In the genomic region with DNA sequence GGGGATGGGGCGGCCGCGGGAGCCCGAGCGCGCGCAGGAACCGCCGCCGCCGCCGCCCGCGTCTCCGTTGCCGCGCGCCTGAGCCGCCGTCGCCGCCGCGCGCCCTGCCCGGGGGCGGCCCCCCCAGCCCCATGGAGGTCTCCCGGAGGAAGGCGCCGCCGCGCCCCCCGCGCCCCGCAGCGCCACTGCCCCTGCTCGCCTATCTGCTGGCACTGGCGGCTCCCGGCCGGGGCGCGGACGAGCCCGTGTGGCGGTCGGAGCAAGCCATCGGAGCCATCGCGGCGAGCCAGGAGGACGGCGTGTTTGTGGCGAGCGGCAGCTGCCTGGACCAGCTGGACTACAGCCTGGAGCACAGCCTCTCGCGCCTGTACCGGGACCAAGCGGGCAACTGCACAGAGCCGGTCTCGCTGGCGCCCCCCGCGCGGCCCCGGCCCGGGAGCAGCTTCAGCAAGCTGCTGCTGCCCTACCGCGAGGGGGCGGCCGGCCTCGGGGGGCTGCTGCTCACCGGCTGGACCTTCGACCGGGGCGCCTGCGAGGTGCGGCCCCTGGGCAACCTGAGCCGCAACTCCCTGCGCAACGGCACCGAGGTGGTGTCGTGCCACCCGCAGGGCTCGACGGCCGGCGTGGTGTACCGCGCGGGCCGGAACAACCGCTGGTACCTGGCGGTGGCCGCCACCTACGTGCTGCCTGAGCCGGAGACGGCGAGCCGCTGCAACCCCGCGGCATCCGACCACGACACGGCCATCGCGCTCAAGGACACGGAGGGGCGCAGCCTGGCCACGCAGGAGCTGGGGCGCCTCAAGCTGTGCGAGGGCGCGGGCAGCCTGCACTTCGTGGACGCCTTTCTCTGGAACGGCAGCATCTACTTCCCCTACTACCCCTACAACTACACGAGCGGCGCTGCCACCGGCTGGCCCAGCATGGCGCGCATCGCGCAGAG, we compare ENCODE assay signal across 8 cellular contexts. TPM values are rescaled to one million over a fixed set of nuclear protein-coding genes. Genes with fewer than 3 reads are reported as not detected.
A peak's percentile ranks its signal among the peaks of the same experiment; 100 is the strongest.
DNase-seq lines count a peak whose midpoint lies in the region; ATAC-seq lines count a peak whose summit lies in the region.

No MANE protein-coding gene starts in this region.

- no peak overlapping the region for H4K5ac ChIP-seq in mesendoderm (ENCODE audit: low read length)

- peak overlapping the region; percentile 83; the same call in 1 of the 2 replicates for H2AFZ ChIP-seq in Karpas-422 (ENCODE audit: low read length)

- H2BK5ac ChIP-seq in mesendoderm (ENCODE audit: low read length), result no peak overlapping the region

- H4K8ac ChIP-seq in mesendoderm (ENCODE audit: low read depth, low read length), result no peak overlapping the region

- WGBS in mesendoderm (ENCODE audit: extremely low coverage, insufficient coverage, low lambda C conversion rate), result no CpG with 5 or more reads among the region's 124 CpGs

- H3K27ac ChIP-seq in Karpas-422 (ENCODE audit: low read length), result no peak overlapping the region
- H3K27ac ChIP-seq in mesendoderm (ENCODE audit: low read depth, low read length), result no peak overlapping the region
- H3K27ac ChIP-seq in stomach smooth muscle (ENCODE audit: low read length), result no peak overlapping the region

- in situ Hi-C loops in G401 (cut with HindIII; ENCODE audit: low sequenced_read_pairs), result no loop called here

- peak; percentile 35 for ATAC-seq in GM21528 (IDR thresholded peaks at IDR 0.05; ENCODE audit: low FRiP score, unreplicated experiment)

- no peak overlapping the region for H3K4ac ChIP-seq in mesendoderm (ENCODE audit: low read depth, low read length)

- peak overlapping the region; percentile 87 for H3K56ac ChIP-seq in mesendoderm (ENCODE audit: low read length)

- H2BK15ac ChIP-seq in mesendoderm (replicated peaks; ENCODE audit: low read depth), result no peak overlapping the region

- H3K27me3 ChIP-seq in Karpas-422 (ENCODE audit: low read length) (peaks cover 3% of the 10 kb centered on the region; the same call in 1 of the 2 replicates), mesendoderm (ENCODE audit: insufficient read depth, low read length, poor library complexity) (peaks cover 24% of the 10 kb centered on the region), stomach smooth muscle (ENCODE audit: control insufficient read depth in 1 of 2, insufficient read depth in 2 of 2, low read length in 2 of 2) (peaks cover 4 to 12% of the 10 kb centered on the region in 2 donors)

- H2AK5ac ChIP-seq in mesendoderm (ENCODE audit: low read length), result no peak overlapping the region

- H3K4me2 ChIP-seq in Karpas-422 (ENCODE audit: low read depth, low read length, poor library complexity, severe bottlenecking) (peak overlapping the region; percentile 61), mesendoderm (ENCODE audit: low read length) (peak overlapping the region; percentile 69)

- H2BK120ac ChIP-seq in mesendoderm (ENCODE audit: low read depth, low read length), result no peak overlapping the region

- H3K18ac ChIP-seq in mesendoderm (ENCODE audit: low read length), result peak overlapping the region; percentile 16

- peak overlapping the region; percentile 73 for H3K9ac ChIP-seq in Karpas-422 (ENCODE audit: low read length)
- peak overlapping the region; percentile 66 for H3K9ac ChIP-seq in mesendoderm (ENCODE audit: low read length)
- no peak overlapping the region for H3K9ac ChIP-seq in stomach smooth muscle (ENCODE audit: low read length in 2 of 2)

- H3K36me3 ChIP-seq in Karpas-422 (ENCODE audit: insufficient read depth, low read length) (no peaks in the 10 kb centered on the region), mesendoderm (ENCODE audit: control insufficient read depth, insufficient read depth, low read length) (no peaks in the 10 kb centered on the region), stomach smooth muscle (ENCODE audit: control insufficient read depth in 2 of 2, insufficient read depth in 2 of 2, low read length in 2 of 2) (no peaks in the 10 kb centered on the region)

- H3K79me2 ChIP-seq in Karpas-422 (ENCODE audit: low read length) (no peaks in the 10 kb centered on the region), mesendoderm (ENCODE audit: control insufficient read depth, insufficient read depth, low read length) (no peaks in the 10 kb centered on the region)

- no peaks in the 10 kb centered on the region for H3K9me2 ChIP-seq in Karpas-422 (replicated peaks; ENCODE audit: insufficient read depth, low read length)

- no peaks in the 10 kb centered on the region for H3K79me1 ChIP-seq in mesendoderm (ENCODE audit: low read length)

- no peak overlapping the region for H3K23ac ChIP-seq in mesendoderm (ENCODE audit: low read length)

- peaks cover 33% of the 10 kb centered on the region for H4K20me1 ChIP-seq in Karpas-422 (ENCODE audit: insufficient read depth, low read depth, low read length)

- H3K9me3 ChIP-seq in Karpas-422 (ENCODE audit: low read length) (no peaks in the 10 kb centered on the region), stomach smooth muscle (ENCODE audit: control insufficient read depth in 2 of 2, low read length in 2 of 2) (no peaks in the 10 kb centered on the region)

- H3K4me3 ChIP-seq in Karpas-422 (ENCODE audit: low read length) (peak overlapping the region; percentile 78), mesendoderm (ENCODE audit: low read length) (peak overlapping the region; percentile 16), stomach smooth muscle (ENCODE audit: low read length in 2 of 2) (peak overlapping the region; percentile 56 to 75)

- DNase-seq in G401 (ENCODE audit: low spot score), result peak; percentile 52
- DNase-seq in Karpas-422, result peak; percentile 77
- peak; percentile 54 for DNase-seq in activated CD4-positive, CD25-positive, alpha-beta regulatory T cell treated with anti-CD3 and anti-CD28 coated beads, Interleukin-2, amount 50 U/mL, for 72 hours
- peak; percentile 21 for DNase-seq in effector CD4-positive, alpha-beta T cell
- peak; percentile 70 for DNase-seq in mesendoderm
- no peak for DNase-seq in HUDEP-2 (lab: John Stamatoyannopoulos, UW; ENCODE audit: unreplicated experiment in 76 of 76)

- H3K4me1 ChIP-seq in Karpas-422 (ENCODE audit: low read length) (peaks cover 43% of the 10 kb centered on the region), mesendoderm (ENCODE audit: control insufficient read depth, low read depth, low read length) (no peaks in the 10 kb centered on the region), stomach smooth muscle (ENCODE audit: control insufficient read depth, insufficient read depth, low read length) (peaks cover 30% of the 10 kb centered on the region)

RNA-seq across cellular contexts. Expression of gene PLXNC1, which starts 0.7 kb away (rescaled TPM):
- total RNA-seq in G401 (2014; rRNA removed; shearing (Covaris generic)), result not detected in 2 replicates
- 7.9 and 11.9 TPM in 2 replicates for total RNA-seq in Karpas-422 (2014; rRNA removed; shearing (Covaris generic); ENCODE audit: low replicate concordance)
- polyA plus RNA-seq in mesendoderm (2013, experiment 1 of 2), result 0.79 TPM
- polyA plus RNA-seq in mesendoderm (2013, experiment 2 of 2), result 0.85 TPM

Comparison
In these comparisons a context has a peak if more than half of its experiments do, and no peak if none do; other contexts are left out.
1. DNase-seq: peak in G401 (single experiment), Karpas-422 (single experiment), activated CD4-positive, CD25-positive, alpha-beta regulatory T cell treated with anti-CD3 and anti-CD28 coated beads, Interleukin-2, amount 50 U/mL, for 72 hours (single experiment), effector CD4-positive, alpha-beta T cell (single experiment) and mesendoderm (single experiment); none in HUDEP-2 (0 of 76).
2. H3K4me3 ChIP-seq: peak in every context shown above with its lines; median percentile 78 in Karpas-422; 66 in stomach smooth muscle; 16 in mesendoderm.
3. H3K9ac ChIP-seq: peak in Karpas-422 (single experiment) and mesendoderm (single experiment); none in stomach smooth muscle (0 of 2).